ENCODE assay signal across 13 cellular contexts in genomic region chr4:100913685-100914084, GRCh38.
"Had no signal": no experiment of that assay in that cellular context is flagged by ENCODE, and none has a peak within 500 bp of the region (broad histone marks: within the 10 kb centered on the region; RNA-seq: fewer than 3 reads in every experiment).

No MANE protein-coding gene starts in this region.

- H3K4me1 Mint-ChIP-seq: activated B cell treated with CpG ODN at 0.5 μM for 24 hours; activated CD4-positive, alpha-beta T cell treated with anti-CD3 and anti-CD28 coated beads, Interleukin-2, amount 10 ng/mL, durations not matched to agents 7 days and 5 days; activated T-helper 17 cell treated with anti-CD3 and anti-CD28 coated beads, Interleukin-2, amount 50 U/mL, for 72 hours; neural crest cell had no signal

- H3K27ac ChIP-seq: cardiac muscle cell, esophagus muscularis mucosa, pancreas, upper lobe of left lung had no signal

- H3K27ac Mint-ChIP-seq: activated B cell treated with CpG ODN at 0.5 μM for 24 hours; activated CD4-positive, alpha-beta T cell treated with anti-CD3 and anti-CD28 coated beads, Interleukin-2, amount 10 ng/mL, durations not matched to agents 7 days and 5 days; activated naive CD4-positive, alpha-beta T cell treated with anti-CD3 and anti-CD28 coated beads for 36 hours; activated T-helper 17 cell treated with anti-CD3 and anti-CD28 coated beads, Interleukin-2, amount 50 U/mL, for 72 hours; stimulated activated naive CD8-positive, alpha-beta T cell treated with anti-CD3 and anti-CD28 coated beads, Interleukin-15, Interleukin-2, amounts not matched to agents 100 ng/mL and 50 ng/mL, for 24 hours had no signal

- H3K9me3 ChIP-seq: pancreas, upper lobe of left lung had no signal

- ATAC-seq: activated T-helper 17 cell treated with anti-CD3 and anti-CD28 coated beads, Interleukin-2, amount 50 U/mL, for 72 hours; pancreas had no signal

- H3K4me3 ChIP-seq: cardiac muscle cell, esophagus muscularis mucosa, pancreas, upper lobe of left lung had no signal

- DNase-seq: activated B cell treated with CpG ODN at 0.5 μM for 24 hours; activated CD4-positive, alpha-beta T cell treated with anti-CD3 and anti-CD28 coated beads, Interleukin-2, amount 10 ng/mL, durations not matched to agents 7 days and 5 days; activated CD8-positive, alpha-beta memory T cell treated with anti-CD3 and anti-CD28 coated beads for 24 hours; activated naive CD4-positive, alpha-beta T cell treated with anti-CD3 and anti-CD28 coated beads for 36 hours; stimulated activated CD4-positive, alpha-beta T cell treated with anti-CD3 and anti-CD28 coated beads, Interleukin-4, amount 100 ng/mL, for 1 hour; stimulated activated CD8-positive, alpha-beta memory T cell treated with anti-CD3 and anti-CD28 coated beads, Interleukin-4, amount 100 ng/mL, for 48 hours; upper lobe of left lung had no signal

- H3K27me3 ChIP-seq: cardiac muscle cell, esophagus muscularis mucosa, pancreas, upper lobe of left lung had no signal

- H3K9me3 Mint-ChIP-seq: activated B cell treated with CpG ODN at 0.5 μM for 24 hours; activated CD4-positive, alpha-beta T cell treated with anti-CD3 and anti-CD28 coated beads, Interleukin-2, amount 10 ng/mL, durations not matched to agents 7 days and 5 days; activated naive CD4-positive, alpha-beta T cell treated with anti-CD3 and anti-CD28 coated beads for 36 hours; activated T-helper 17 cell treated with anti-CD3 and anti-CD28 coated beads, Interleukin-2, amount 50 U/mL, for 72 hours had no signal

- H3K4me3 Mint-ChIP-seq: activated B cell treated with CpG ODN at 0.5 μM for 24 hours; activated CD4-positive, alpha-beta T cell treated with anti-CD3 and anti-CD28 coated beads, Interleukin-2, amount 10 ng/mL, durations not matched to agents 7 days and 5 days; activated naive CD4-positive, alpha-beta T cell treated with anti-CD3 and anti-CD28 coated beads for 36 hours; activated T-helper 17 cell treated with anti-CD3 and anti-CD28 coated beads, Interleukin-2, amount 50 U/mL, for 72 hours; neural crest cell; stimulated activated naive CD8-positive, alpha-beta T cell treated with anti-CD3 and anti-CD28 coated beads, Interleukin-15, Interleukin-2, amounts not matched to agents 100 ng/mL and 50 ng/mL, for 24 hours had no signal

- H3K27me3 Mint-ChIP-seq: activated T-helper 17 cell treated with anti-CD3 and anti-CD28 coated beads, Interleukin-2, amount 50 U/mL, for 72 hours had no signal

- H3K36me3 ChIP-seq: cardiac muscle cell, esophagus muscularis mucosa, pancreas, upper lobe of left lung had no signal

- H3K4me1 ChIP-seq: esophagus muscularis mucosa, pancreas, upper lobe of left lung had no signal
